In the genomic region with DNA sequence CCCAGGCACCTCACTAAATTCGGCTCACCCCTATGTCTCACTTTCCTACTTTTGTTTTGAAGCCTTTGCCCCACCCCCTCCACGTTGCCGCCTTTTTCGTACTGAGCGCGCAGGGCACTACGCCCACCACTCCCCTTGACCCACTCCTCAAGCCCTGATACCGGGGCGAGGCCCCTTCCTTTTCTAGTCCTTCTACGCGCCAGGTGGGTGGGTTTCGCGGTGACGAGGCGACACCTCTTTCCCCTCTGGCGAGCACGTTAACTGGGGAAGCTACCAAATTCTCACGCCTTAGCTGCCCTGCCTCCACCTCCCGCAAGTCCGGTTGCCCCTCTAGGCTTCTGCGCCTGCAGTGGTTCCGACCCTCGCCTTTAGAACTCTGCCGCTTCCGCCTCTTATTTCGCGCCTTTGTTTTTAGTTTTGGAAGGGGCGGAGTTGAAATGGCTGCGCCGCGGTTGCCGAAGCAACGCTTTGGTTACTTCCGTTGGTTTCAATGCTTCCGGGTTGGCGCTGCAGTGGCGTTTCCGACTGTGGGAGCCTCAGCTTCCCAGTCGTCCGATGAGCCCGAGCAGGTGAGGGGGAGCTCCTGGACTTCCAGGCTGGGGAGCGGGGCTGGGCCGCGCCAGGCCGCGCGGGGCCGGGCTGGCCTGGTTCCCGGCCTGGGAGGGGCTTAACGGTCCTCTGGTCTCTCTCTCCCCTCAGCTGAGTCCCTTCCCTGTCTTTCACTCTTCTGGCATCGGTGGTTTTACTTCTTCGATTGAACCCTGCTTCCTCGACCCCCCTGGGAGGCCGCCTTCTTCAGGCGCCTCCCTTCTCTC, we compare ENCODE assay signal across 8 cellular contexts. TPM values are rescaled to one million over a fixed set of nuclear protein-coding genes. Genes with fewer than 3 reads are reported as not detected.
DNase-seq lines count a peak whose midpoint lies in the region; ATAC-seq and TF ChIP-seq lines count a peak whose summit lies in the region.

A gene with protein sequence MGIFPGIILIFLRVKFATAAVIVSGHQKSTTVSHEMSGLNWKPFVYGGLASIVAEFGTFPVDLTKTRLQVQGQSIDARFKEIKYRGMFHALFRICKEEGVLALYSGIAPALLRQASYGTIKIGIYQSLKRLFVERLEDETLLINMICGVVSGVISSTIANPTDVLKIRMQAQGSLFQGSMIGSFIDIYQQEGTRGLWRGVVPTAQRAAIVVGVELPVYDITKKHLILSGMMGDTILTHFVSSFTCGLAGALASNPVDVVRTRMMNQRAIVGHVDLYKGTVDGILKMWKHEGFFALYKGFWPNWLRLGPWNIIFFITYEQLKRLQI (plus strand): TSS at position 512 of the 815 bp plus-strand sequence. CDS start 360 bp downstream, outside the sequence.

- peak within 1 kb of the TSS; percentile 48 to 76 for H3K27ac ChIP-seq in left lung

- peak within 1 kb of the TSS; percentile 46 to 57 for H3K4me3 ChIP-seq in left lung

- intact Hi-C loops in activated CD4-positive, alpha-beta T cell treated with anti-CD3 and anti-CD28 coated beads, Interleukin-2, amount 10 ng/mL, durations not matched to agents 24 days and 14 days (cut with micrococcal nuclease): loop anchor here (1.0 to 5.0 kb wide), 3 partner anchors 63 to 564 kb away; a partner anchor contains a TSS
- intact Hi-C loops in left lung (cut with DNase I): no loop called here

- ATAC-seq in GM19324 (IDR thresholded peaks at IDR 0.05; ENCODE audit: low FRiP score, unreplicated experiment) (peak; percentile 90), HG03457 (IDR thresholded peaks at IDR 0.05; ENCODE audit: unreplicated experiment) (peak; percentile 97), left lung (peak; percentile 96)

- H3K27me3 ChIP-seq in left lung: no peaks in the 10 kb centered on the region

- no peaks in the 10 kb centered on the region for H3K9me3 Mint-ChIP-seq in activated CD4-positive, alpha-beta T cell treated with anti-CD3 and anti-CD28 coated beads, Interleukin-2, amount 10 ng/mL, durations not matched to agents 24 days and 14 days

- TF ChIP-seq CTCF in left lung (IDR thresholded peaks at IDR 0.05): no peak

- peaks cover under 1% of the 10 kb centered on the region for H3K36me3 Mint-ChIP-seq in activated CD4-positive, alpha-beta T cell treated with anti-CD3 and anti-CD28 coated beads, Interleukin-2, amount 10 ng/mL, durations not matched to agents 24 days and 14 days (ENCODE audit: low read depth)

- H3K36me3 ChIP-seq in left lung: no peaks in the 10 kb centered on the region

- peak within 1 kb of the TSS; percentile 95 for H3K27ac Mint-ChIP-seq in activated CD4-positive, alpha-beta T cell treated with anti-CD3 and anti-CD28 coated beads, Interleukin-2, amount 10 ng/mL, durations not matched to agents 24 days and 14 days

- no peaks in the 10 kb centered on the region for H3K27me3 Mint-ChIP-seq in activated CD4-positive, alpha-beta T cell treated with anti-CD3 and anti-CD28 coated beads, Interleukin-2, amount 10 ng/mL, durations not matched to agents 24 days and 14 days

- no peaks in the 10 kb centered on the region for H3K4me1 ChIP-seq in left lung

- DNase-seq in C1 segment of cervical spinal cord (lab: John Stamatoyannopoulos, UW) (peak in 13 of 14 donors; percentile 0 to 62 (median 33)), NCI-H526 (lab: John Stamatoyannopoulos, UW) (peak; percentile 71 to 83), dedifferentiated amniotic fluid mesenchymal stem cell (ENCODE audit: extremely low spot score) (peak; percentile 57), left lung (peak; percentile 78 to 87)
- DNase-seq in activated CD4-positive, alpha-beta T cell treated with anti-CD3 and anti-CD28 coated beads, Interleukin-2, amount 10 ng/mL, durations not matched to agents 24 days and 14 days: peak; percentile 92
- peak; percentile 67 for DNase-seq in stimulated activated CD4-positive, alpha-beta T cell treated with anti-CD3 and anti-CD28 coated beads, Interleukin-4, amount 100 ng/mL, for 24 hours

- peaks cover 16% of the 10 kb centered on the region for H3K4me1 Mint-ChIP-seq in activated CD4-positive, alpha-beta T cell treated with anti-CD3 and anti-CD28 coated beads, Interleukin-2, amount 10 ng/mL, durations not matched to agents 24 days and 14 days

- H3K4me3 Mint-ChIP-seq in activated CD4-positive, alpha-beta T cell treated with anti-CD3 and anti-CD28 coated beads, Interleukin-2, amount 10 ng/mL, durations not matched to agents 24 days and 14 days: peak within 1 kb of the TSS; percentile 95

- H3K9me3 ChIP-seq in left lung: no peaks in the 10 kb centered on the region

RNA-seq across cellular contexts. Expression of the gene that starts here (rescaled TPM):
- 9.1 and 11.9 TPM in 2 replicates for total RNA-seq in activated CD4-positive, alpha-beta T cell treated with anti-CD3 and anti-CD28 coated beads, Interleukin-2, amount 10 ng/mL, durations not matched to agents 24 days and 14 days
- 10 to 100 TPM in 1 of 2 donors, 1 to 10 TPM in 1; 8.3 to 10.9 TPM for total RNA-seq in left lung

Comparison
In these comparisons a context has a peak if more than half of its experiments do, and no peak if none do; other contexts are left out.
1. Peak in every context shown above with its lines: DNase-seq, ATAC-seq, H3K4me3 ChIP-seq and H3K27ac ChIP-seq.
2. DNase-seq: peak in every context shown above with its lines; median percentile 92 in activated CD4-positive, alpha-beta T cell treated with anti-CD3 and anti-CD28 coated beads, Interleukin-2, amount 10 ng/mL, durations not matched to agents 24 days and 14 days; 82 in left lung; 77 in NCI-H526; 67 in stimulated activated CD4-positive, alpha-beta T cell treated with anti-CD3 and anti-CD28 coated beads, Interleukin-4, amount 100 ng/mL, for 24 hours; 57 in dedifferentiated amniotic fluid mesenchymal stem cell; 33 in C1 segment of cervical spinal cord.